In genomic region chr6:23027281-23027680, GRCh38 we compare ENCODE assay signal across 15 cellular contexts.
DNase-seq lines count a peak whose midpoint lies in the region; ATAC-seq and TF ChIP-seq lines count a peak whose summit lies in the region.
"Had no signal": no experiment of that assay in that cellular context is flagged by ENCODE, and none has a peak within 500 bp of the region (broad histone marks: within the 10 kb centered on the region; RNA-seq: fewer than 3 reads in every experiment).

No MANE protein-coding gene starts in this region.

- no peaks in the 10 kb centered on the region for H3K9me2 ChIP-seq in hepatocyte (replicated peaks; ENCODE audit: insufficient read depth)

- no peaks in the 10 kb centered on the region for H3K4me1 Mint-ChIP-seq in T-helper 2 cell treated with Interferon-gamma antibody and Interleukin-4, amounts not matched to agents 5 μg/mL and 100 μg/mL, for 36 hours (ENCODE audit: low read depth)
- H3K4me1 Mint-ChIP-seq: stimulated activated memory B cell treated with anti-CD40 and anti-IgM and Interleukin-4, amounts not matched to agents 10 μg/mL and 1 μg/mL and 100 μg/mL, for 72 hours had no signal

- H3K27ac ChIP-seq in WERI-Rb-1 (no peak overlapping the region), hepatocyte (no peak overlapping the region)
- H3K27ac ChIP-seq: breast epithelium, heart left ventricle had no signal

- no peaks in the 10 kb centered on the region for H3K36me3 Mint-ChIP-seq in T-helper 2 cell treated with Interferon-gamma antibody and Interleukin-4, amounts not matched to agents 5 μg/mL and 100 μg/mL, for 36 hours (ENCODE audit: low read depth)
- H3K36me3 Mint-ChIP-seq: stimulated activated memory B cell treated with anti-CD40 and anti-IgM and Interleukin-4, amounts not matched to agents 10 μg/mL and 1 μg/mL and 100 μg/mL, for 72 hours had no signal

- WGBS in hepatocyte (ENCODE audit: low lambda C conversion rate, missing lambda C conversion rate): 92% methylated on average over 5 of the region's 5 CpGs

- H2AFZ ChIP-seq in hepatocyte: no peak overlapping the region

- no peak for ATAC-seq in HG03565 (IDR thresholded peaks at IDR 0.05; ENCODE audit: unreplicated experiment)
- ATAC-seq: heart left ventricle; stimulated activated memory B cell treated with anti-CD40 and anti-IgM and Interleukin-4, amounts not matched to agents 10 μg/mL and 1 μg/mL and 100 μg/mL, for 72 hours had no signal

- TF ChIP-seq CTCF in WERI-Rb-1 (IDR thresholded peaks at IDR 0.05; ENCODE audit: low read depth, low read length): no peak
- TF ChIP-seq CTCF in hepatocyte (IDR thresholded peaks at IDR 0.05; ENCODE audit: poor library complexity): no peak

- H3K27me3 ChIP-seq in WERI-Rb-1 (ENCODE audit: insufficient read depth, low read depth, severe bottlenecking): no peaks in the 10 kb centered on the region
- no peaks in the 10 kb centered on the region for H3K27me3 ChIP-seq in hepatocyte
- H3K27me3 ChIP-seq: breast epithelium, heart left ventricle had no signal

- H3K36me3 ChIP-seq in WERI-Rb-1 (no peaks in the 10 kb centered on the region), hepatocyte (replicated peaks; ENCODE audit: insufficient read depth, low read depth) (no peaks in the 10 kb centered on the region)
- H3K36me3 ChIP-seq: breast epithelium, heart left ventricle had no signal

- H4K20me1 ChIP-seq in hepatocyte (ENCODE audit: insufficient read depth, poor library complexity, severe bottlenecking): no peaks in the 10 kb centered on the region

- no peaks in the 10 kb centered on the region for H3K4me1 ChIP-seq in hepatocyte (ENCODE audit: insufficient read depth)
- H3K4me1 ChIP-seq: breast epithelium, heart left ventricle had no signal

- H3K9me3 ChIP-seq in WERI-Rb-1 (ENCODE audit: severe bottlenecking) (no peaks in the 10 kb centered on the region), hepatocyte (ENCODE audit: low read depth) (no peaks in the 10 kb centered on the region)
- H3K9me3 ChIP-seq: breast epithelium, heart left ventricle had no signal

- H3K27me3 Mint-ChIP-seq in T-helper 2 cell treated with Interferon-gamma antibody and Interleukin-4, amounts not matched to agents 5 μg/mL and 100 μg/mL, for 36 hours (ENCODE audit: low read depth): no peaks in the 10 kb centered on the region
- H3K27me3 Mint-ChIP-seq: stimulated activated memory B cell treated with anti-CD40 and anti-IgM and Interleukin-4, amounts not matched to agents 10 μg/mL and 1 μg/mL and 100 μg/mL, for 72 hours had no signal

- no peak overlapping the region for H3K4me2 ChIP-seq in hepatocyte

- H3K9me3 Mint-ChIP-seq in T-helper 2 cell treated with Interferon-gamma antibody and Interleukin-4, amounts not matched to agents 5 μg/mL and 100 μg/mL, for 36 hours: peaks cover 6% of the 10 kb centered on the region

- no peaks in the 10 kb centered on the region for H3K79me2 ChIP-seq in hepatocyte

- H3K4me3 ChIP-seq in WERI-Rb-1 (ENCODE audit: low read depth, low read length) (no peak overlapping the region), hepatocyte (no peak overlapping the region)
- H3K4me3 ChIP-seq: breast epithelium, heart left ventricle had no signal

- H3K27ac Mint-ChIP-seq in T-helper 2 cell treated with Interferon-gamma antibody and Interleukin-4, amounts not matched to agents 5 μg/mL and 100 μg/mL, for 36 hours: no peak overlapping the region
- H3K27ac Mint-ChIP-seq: activated T-helper 2 cell treated with anti-CD3 and anti-CD28 coated beads, Interferon-gamma antibody, Interleukin-2, Interleukin-4, amounts not matched to agents 10 μg/mL and 5 μg/mL and 100 μg/mL, durations not matched to agents 14 hours and 24 hours and 36 hours; stimulated activated memory B cell treated with anti-CD40 and anti-IgM and Interleukin-4, amounts not matched to agents 10 μg/mL and 1 μg/mL and 100 μg/mL, for 72 hours had no signal

- DNase-seq in Ammon's horn (ENCODE audit: low spot score) (peak; percentile 90), NCI-H1694 (lab: John Stamatoyannopoulos, UW) (peak; percentile 61), WERI-Rb-1 (peak; percentile 23), medulla oblongata (ENCODE audit: extremely low spot score) (peak; percentile 92), hepatocyte (ENCODE audit: low spot score) (no peak)
- no peak for DNase-seq in activated naive CD4-positive, alpha-beta T cell treated with Interleukin-2 at 50 U/mL for 16 hours
- no peak for DNase-seq in T-helper 2 cell treated with Interferon-gamma antibody and Interleukin-4, amounts not matched to agents 5 μg/mL and 100 μg/mL, for 36 hours (ENCODE audit: low spot score)
- DNase-seq: activated CD4-positive, alpha-beta T cell treated with anti-CD3 and anti-CD28 coated beads, Interleukin-2, amount 50 U/mL, for 4 hours; heart left ventricle; stimulated activated CD4-positive, alpha-beta T cell treated with anti-CD3 and anti-CD28 coated beads, Interleukin-2, amount 100 ng/mL, for 48 hours; T-helper 1 cell had no signal

- no peak overlapping the region for H3K4me3 Mint-ChIP-seq in T-helper 2 cell treated with Interferon-gamma antibody and Interleukin-4, amounts not matched to agents 5 μg/mL and 100 μg/mL, for 36 hours
- H3K4me3 Mint-ChIP-seq: stimulated activated memory B cell treated with anti-CD40 and anti-IgM and Interleukin-4, amounts not matched to agents 10 μg/mL and 1 μg/mL and 100 μg/mL, for 72 hours had no signal

Comparison
In these comparisons a context has a peak if more than half of its experiments do, and no peak if none do; other contexts are left out.
1. DNase-seq: peak in Ammon's horn (single experiment), NCI-H1694 (single experiment), WERI-Rb-1 (single experiment) and medulla oblongata (single experiment); none in activated naive CD4-positive, alpha-beta T cell treated with Interleukin-2 at 50 U/mL for 16 hours (single experiment), T-helper 2 cell treated with Interferon-gamma antibody and Interleukin-4, amounts not matched to agents 5 μg/mL and 100 μg/mL, for 36 hours (single experiment) and hepatocyte (single experiment).